Comparison of ENCODE assay signal across 1 cellular context in the genomic region with DNA sequence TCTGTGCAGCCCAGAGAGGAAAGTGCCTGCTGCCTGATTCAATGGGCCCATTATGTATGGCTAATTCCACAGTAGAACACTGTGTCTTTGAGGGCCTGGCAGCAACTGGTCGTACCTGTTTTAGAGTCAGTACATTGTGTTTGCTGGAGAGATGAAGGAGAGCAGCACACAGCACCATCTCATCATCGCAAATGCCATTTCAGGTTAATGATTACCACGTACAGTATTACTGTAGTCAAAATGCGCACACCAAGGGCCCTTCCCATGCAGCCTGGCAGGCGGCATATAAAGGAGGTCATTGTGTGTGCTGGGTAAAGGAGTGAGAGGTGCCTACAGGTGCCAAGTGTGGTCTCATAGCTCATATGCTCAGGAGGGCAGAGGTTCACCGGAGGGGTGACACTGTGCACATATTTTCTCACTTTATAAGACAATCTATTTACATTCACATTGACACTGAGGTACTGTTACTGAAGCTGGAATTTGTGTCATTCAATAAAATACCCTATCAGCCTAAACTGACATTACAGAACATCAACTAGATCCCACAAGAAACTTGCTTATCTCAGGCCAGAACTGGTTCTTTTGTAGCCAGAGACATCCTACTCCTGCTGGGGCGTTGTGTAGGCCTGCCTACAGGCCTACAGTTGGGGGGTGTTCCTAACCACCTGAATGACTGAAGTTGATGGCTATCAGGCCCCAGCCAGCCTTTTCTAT.
TF ChIP-seq lines count a peak whose summit lies in the region.

No MANE protein-coding gene starts in this region.

TF ChIP-seq in HepG2, 621 proteins besides CTCF, POLR2A, EP300 and RAD21 (continued from another document and continues in another):
- TF ChIP-seq, protein P1, sequence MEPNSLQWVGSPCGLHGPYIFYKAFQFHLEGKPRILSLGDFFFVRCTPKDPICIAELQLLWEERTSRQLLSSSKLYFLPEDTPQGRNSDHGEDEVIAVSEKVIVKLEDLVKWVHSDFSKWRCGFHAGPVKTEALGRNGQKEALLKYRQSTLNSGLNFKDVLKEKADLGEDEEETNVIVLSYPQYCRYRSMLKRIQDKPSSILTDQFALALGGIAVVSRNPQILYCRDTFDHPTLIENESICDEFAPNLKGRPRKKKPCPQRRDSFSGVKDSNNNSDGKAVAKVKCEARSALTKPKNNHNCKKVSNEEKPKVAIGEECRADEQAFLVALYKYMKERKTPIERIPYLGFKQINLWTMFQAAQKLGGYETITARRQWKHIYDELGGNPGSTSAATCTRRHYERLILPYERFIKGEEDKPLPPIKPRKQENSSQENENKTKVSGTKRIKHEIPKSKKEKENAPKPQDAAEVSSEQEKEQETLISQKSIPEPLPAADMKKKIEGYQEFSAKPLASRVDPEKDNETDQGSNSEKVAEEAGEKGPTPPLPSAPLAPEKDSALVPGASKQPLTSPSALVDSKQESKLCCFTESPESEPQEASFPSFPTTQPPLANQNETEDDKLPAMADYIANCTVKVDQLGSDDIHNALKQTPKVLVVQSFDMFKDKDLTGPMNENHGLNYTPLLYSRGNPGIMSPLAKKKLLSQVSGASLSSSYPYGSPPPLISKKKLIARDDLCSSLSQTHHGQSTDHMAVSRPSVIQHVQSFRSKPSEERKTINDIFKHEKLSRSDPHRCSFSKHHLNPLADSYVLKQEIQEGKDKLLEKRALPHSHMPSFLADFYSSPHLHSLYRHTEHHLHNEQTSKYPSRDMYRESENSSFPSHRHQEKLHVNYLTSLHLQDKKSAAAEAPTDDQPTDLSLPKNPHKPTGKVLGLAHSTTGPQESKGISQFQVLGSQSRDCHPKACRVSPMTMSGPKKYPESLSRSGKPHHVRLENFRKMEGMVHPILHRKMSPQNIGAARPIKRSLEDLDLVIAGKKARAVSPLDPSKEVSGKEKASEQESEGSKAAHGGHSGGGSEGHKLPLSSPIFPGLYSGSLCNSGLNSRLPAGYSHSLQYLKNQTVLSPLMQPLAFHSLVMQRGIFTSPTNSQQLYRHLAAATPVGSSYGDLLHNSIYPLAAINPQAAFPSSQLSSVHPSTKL (CRISPR knock-in tag; IDR thresholded peaks at IDR 0.05): peak; percentile 87
- peak; percentile 41 for TF ChIP-seq ZEB1 (IDR thresholded peaks at IDR 0.05; ENCODE audit: insufficient replicate concordance, low read depth)
- TF ChIP-seq ZNF567 (CRISPR knock-in tag; IDR thresholded peaks at IDR 0.05; ENCODE audit: borderline replicate concordance): 0 out of 2 replicates have a peak, but pooled peaks have one; percentile 47
- TF ChIP-seq, protein P2, sequence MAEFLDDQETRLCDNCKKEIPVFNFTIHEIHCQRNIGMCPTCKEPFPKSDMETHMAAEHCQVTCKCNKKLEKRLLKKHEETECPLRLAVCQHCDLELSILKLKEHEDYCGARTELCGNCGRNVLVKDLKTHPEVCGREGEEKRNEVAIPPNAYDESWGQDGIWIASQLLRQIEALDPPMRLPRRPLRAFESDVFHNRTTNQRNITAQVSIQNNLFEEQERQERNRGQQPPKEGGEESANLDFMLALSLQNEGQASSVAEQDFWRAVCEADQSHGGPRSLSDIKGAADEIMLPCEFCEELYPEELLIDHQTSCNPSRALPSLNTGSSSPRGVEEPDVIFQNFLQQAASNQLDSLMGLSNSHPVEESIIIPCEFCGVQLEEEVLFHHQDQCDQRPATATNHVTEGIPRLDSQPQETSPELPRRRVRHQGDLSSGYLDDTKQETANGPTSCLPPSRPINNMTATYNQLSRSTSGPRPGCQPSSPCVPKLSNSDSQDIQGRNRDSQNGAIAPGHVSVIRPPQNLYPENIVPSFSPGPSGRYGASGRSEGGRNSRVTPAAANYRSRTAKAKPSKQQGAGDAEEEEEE (CRISPR knock-in tag; IDR thresholded peaks at IDR 0.05; ENCODE audit: borderline replicate concordance): no peak
- peak; percentile 87 for TF ChIP-seq ZNF644 (CRISPR knock-in tag; IDR thresholded peaks at IDR 0.05; ENCODE audit: low read depth)
- no peak for TF ChIP-seq SOX13 (IDR thresholded peaks at IDR 0.05)
- TF ChIP-seq SOX13 (CRISPR knock-in tag; conservative IDR thresholded peaks at IDR 0.05 in 1 of 2, IDR thresholded peaks at IDR 0.05 in 1 of 2): peak in 1 of 2 experiments; percentile 88; a peak in 2 of 4 replicates
- TF ChIP-seq, protein P3, sequence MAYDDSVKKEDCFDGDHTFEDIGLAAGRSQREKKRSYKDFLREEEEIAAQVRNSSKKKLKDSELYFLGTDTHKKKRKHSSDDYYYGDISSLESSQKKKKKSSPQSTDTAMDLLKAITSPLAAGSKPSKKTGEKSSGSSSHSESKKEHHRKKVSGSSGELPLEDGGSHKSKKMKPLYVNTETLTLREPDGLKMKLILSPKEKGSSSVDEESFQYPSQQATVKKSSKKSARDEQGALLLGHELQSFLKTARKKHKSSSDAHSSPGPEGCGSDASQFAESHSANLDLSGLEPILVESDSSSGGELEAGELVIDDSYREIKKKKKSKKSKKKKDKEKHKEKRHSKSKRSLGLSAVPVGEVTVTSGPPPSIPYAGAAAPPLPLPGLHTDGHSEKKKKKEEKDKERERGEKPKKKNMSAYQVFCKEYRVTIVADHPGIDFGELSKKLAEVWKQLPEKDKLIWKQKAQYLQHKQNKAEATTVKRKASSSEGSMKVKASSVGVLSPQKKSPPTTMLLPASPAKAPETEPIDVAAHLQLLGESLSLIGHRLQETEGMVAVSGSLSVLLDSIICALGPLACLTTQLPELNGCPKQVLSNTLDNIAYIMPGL (CRISPR knock-in tag; IDR thresholded peaks at IDR 0.05; ENCODE audit: borderline replicate concordance in 1 of 2, low read depth in 1 of 2): 0 out of 4 replicates have a peak, but pooled peaks of 1 of the 2 experiments have one; percentile 28
- TF ChIP-seq, protein P4, sequence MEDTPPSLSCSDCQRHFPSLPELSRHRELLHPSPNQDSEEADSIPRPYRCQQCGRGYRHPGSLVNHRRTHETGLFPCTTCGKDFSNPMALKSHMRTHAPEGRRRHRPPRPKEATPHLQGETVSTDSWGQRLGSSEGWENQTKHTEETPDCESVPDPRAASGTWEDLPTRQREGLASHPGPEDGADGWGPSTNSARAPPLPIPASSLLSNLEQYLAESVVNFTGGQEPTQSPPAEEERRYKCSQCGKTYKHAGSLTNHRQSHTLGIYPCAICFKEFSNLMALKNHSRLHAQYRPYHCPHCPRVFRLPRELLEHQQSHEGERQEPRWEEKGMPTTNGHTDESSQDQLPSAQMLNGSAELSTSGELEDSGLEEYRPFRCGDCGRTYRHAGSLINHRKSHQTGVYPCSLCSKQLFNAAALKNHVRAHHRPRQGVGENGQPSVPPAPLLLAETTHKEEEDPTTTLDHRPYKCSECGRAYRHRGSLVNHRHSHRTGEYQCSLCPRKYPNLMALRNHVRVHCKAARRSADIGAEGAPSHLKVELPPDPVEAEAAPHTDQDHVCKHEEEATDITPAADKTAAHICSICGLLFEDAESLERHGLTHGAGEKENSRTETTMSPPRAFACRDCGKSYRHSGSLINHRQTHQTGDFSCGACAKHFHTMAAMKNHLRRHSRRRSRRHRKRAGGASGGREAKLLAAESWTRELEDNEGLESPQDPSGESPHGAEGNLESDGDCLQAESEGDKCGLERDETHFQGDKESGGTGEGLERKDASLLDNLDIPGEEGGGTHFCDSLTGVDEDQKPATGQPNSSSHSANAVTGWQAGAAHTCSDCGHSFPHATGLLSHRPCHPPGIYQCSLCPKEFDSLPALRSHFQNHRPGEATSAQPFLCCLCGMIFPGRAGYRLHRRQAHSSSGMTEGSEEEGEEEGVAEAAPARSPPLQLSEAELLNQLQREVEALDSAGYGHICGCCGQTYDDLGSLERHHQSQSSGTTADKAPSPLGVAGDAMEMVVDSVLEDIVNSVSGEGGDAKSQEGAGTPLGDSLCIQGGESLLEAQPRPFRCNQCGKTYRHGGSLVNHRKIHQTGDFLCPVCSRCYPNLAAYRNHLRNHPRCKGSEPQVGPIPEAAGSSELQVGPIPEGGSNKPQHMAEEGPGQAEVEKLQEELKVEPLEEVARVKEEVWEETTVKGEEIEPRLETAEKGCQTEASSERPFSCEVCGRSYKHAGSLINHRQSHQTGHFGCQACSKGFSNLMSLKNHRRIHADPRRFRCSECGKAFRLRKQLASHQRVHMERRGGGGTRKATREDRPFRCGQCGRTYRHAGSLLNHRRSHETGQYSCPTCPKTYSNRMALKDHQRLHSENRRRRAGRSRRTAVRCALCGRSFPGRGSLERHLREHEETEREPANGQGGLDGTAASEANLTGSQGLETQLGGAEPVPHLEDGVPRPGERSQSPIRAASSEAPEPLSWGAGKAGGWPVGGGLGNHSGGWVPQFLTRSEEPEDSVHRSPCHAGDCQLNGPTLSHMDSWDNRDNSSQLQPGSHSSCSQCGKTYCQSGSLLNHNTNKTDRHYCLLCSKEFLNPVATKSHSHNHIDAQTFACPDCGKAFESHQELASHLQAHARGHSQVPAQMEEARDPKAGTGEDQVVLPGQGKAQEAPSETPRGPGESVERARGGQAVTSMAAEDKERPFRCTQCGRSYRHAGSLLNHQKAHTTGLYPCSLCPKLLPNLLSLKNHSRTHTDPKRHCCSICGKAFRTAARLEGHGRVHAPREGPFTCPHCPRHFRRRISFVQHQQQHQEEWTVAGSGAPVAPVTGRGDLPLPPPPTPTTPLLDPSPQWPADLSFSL (CRISPR knock-in tag; IDR thresholded peaks at IDR 0.05): 0 out of 2 replicates have a peak, but pooled peaks have one; percentile 31
- peak; percentile 53; the same call in 1 of the 2 replicates for TF ChIP-seq MEIS1 (CRISPR knock-in tag; IDR thresholded peaks at IDR 0.05; ENCODE audit: borderline replicate concordance)
- peak; percentile 69 for TF ChIP-seq ZMYM4 (CRISPR knock-in tag; IDR thresholded peaks at IDR 0.05)
- TF ChIP-seq NR2F1 (CRISPR knock-in tag; IDR thresholded peaks at IDR 0.05): peak in 1 of 2 experiments; percentile 58; a peak in 2 of 4 replicates
- TF ChIP-seq HNRNPL (IDR thresholded peaks at IDR 0.05; ENCODE audit: low read depth, low read length): peak; percentile 96
- peak; percentile 77 for TF ChIP-seq SOX5 (CRISPR knock-in tag; IDR thresholded peaks at IDR 0.05; ENCODE audit: borderline replicate concordance)
- TF ChIP-seq ZNF12 (CRISPR knock-in tag; IDR thresholded peaks at IDR 0.05): peak; percentile 100
- peak; percentile 68; the same call in 1 of the 2 replicates for TF ChIP-seq ZNF792 (CRISPR knock-in tag; IDR thresholded peaks at IDR 0.05)
- TF ChIP-seq U2AF1 (optimal IDR thresholded peaks at IDR 0.05; ENCODE audit: low read depth, low read length): no peak
- TF ChIP-seq, protein P5, sequence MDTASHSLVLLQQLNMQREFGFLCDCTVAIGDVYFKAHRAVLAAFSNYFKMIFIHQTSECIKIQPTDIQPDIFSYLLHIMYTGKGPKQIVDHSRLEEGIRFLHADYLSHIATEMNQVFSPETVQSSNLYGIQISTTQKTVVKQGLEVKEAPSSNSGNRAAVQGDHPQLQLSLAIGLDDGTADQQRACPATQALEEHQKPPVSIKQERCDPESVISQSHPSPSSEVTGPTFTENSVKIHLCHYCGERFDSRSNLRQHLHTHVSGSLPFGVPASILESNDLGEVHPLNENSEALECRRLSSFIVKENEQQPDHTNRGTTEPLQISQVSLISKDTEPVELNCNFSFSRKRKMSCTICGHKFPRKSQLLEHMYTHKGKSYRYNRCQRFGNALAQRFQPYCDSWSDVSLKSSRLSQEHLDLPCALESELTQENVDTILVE (CRISPR knock-in tag; IDR thresholded peaks at IDR 0.05): peak; percentile 67; the same call in 1 of the 2 replicates
- 0 out of 2 replicates have a peak, but pooled peaks have one; percentile 41 for TF ChIP-seq ZNF441 (CRISPR knock-in tag; IDR thresholded peaks at IDR 0.05; ENCODE audit: borderline replicate concordance)
- TF ChIP-seq ZSCAN12 (CRISPR knock-in tag; IDR thresholded peaks at IDR 0.05): no peak
- peak; percentile 86 for TF ChIP-seq RXRA (CRISPR knock-in tag; IDR thresholded peaks at IDR 0.05)
- peak; percentile 60 for TF ChIP-seq FOSL2 (CRISPR knock-in tag; IDR thresholded peaks at IDR 0.05)
- TF ChIP-seq, protein P6, sequence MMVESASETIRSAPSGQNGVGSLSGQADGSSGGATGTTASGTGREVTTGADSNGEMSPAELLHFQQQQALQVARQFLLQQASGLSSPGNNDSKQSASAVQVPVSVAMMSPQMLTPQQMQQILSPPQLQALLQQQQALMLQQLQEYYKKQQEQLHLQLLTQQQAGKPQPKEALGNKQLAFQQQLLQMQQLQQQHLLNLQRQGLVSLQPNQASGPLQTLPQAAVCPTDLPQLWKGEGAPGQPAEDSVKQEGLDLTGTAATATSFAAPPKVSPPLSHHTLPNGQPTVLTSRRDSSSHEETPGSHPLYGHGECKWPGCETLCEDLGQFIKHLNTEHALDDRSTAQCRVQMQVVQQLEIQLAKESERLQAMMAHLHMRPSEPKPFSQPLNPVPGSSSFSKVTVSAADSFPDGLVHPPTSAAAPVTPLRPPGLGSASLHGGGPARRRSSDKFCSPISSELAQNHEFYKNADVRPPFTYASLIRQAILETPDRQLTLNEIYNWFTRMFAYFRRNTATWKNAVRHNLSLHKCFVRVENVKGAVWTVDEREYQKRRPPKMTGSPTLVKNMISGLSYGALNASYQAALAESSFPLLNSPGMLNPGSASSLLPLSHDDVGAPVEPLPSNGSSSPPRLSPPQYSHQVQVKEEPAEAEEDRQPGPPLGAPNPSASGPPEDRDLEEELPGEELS (CRISPR knock-in tag; IDR thresholded peaks at IDR 0.05): peak; percentile 70
- peak; percentile 47; the same call in 1 of the 2 replicates for TF ChIP-seq MIER2 (CRISPR knock-in tag; IDR thresholded peaks at IDR 0.05)
- TF ChIP-seq, protein P7, sequence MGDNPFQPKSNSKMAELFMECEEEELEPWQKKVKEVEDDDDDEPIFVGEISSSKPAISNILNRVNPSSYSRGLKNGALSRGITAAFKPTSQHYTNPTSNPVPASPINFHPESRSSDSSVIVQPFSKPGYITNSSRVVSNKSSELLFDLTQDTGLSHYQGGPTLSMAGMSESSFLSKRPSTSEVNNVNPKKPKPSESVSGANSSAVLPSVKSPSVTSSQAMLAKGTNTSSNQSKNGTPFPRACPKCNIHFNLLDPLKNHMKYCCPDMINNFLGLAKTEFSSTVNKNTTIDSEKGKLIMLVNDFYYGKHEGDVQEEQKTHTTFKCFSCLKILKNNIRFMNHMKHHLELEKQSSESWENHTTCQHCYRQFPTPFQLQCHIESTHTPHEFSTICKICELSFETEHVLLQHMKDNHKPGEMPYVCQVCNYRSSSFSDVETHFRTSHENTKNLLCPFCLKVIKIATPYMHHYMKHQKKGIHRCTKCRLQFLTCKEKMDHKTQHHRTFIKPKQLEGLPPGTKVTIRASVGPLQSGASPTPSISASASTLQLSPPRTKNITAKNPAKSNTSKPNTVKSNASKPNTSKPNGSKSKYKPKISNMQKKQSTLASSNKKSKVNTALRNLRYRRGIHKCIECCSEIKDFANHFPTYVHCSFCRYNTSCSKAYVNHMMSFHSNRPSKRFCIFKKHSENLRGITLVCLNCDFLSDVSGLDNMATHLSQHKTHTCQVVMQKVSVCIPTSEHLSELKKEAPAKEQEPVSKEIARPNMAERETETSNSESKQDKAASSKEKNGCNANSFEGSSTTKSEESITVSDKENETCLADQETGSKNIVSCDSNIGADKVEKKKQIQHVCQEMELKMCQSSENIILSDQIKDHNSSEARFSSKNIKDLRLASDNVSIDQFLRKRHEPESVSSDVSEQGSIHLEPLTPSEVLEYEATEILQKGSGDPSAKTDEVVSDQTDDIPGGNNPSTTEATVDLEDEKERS (CRISPR knock-in tag; IDR thresholded peaks at IDR 0.05): peak; percentile 66; the same call in 1 of the 2 replicates
- peak; percentile 54; the same call in 1 of the 2 replicates for TF ChIP-seq ZNF331 (CRISPR knock-in tag; IDR thresholded peaks at IDR 0.05)
- peak; percentile 26; the same call in 1 of the 2 replicates for TF ChIP-seq ZBTB7B (CRISPR knock-in tag; IDR thresholded peaks at IDR 0.05)
